8 cellular contexts compared by ENCODE assay signal in the genomic region with DNA sequence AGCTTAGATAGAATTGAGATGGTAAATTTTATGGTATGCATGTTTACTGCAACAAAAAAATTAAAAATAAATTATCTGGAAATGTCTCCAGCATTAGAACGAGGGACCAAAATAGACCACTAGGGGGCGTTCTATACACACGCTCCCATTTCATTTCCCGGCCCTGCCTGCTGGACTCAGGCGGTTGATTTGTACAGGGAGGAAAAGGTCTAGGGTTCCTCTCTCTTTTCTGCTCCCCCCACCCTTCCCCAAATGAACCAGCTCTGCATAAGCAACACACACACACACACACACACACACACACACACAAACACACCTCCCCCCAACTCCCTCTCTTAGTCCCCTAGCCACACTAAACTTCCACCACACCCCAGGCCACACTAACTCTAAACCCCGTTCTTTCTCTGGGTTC. TPM values are rescaled to one million over a fixed set of nuclear protein-coding genes. Genes with fewer than 3 reads are reported as not detected.
DNase-seq lines count a peak whose midpoint lies in the region; ATAC-seq and TF ChIP-seq lines count a peak whose summit lies in the region.

No MANE protein-coding gene starts in this region.

- H3K27ac ChIP-seq in DND-41 (ENCODE audit: low read length) (peak overlapping the region; percentile 97), osteoblast (ENCODE audit: low read depth, low read length) (no peak overlapping the region)

- H3K79me2 ChIP-seq in DND-41 (ENCODE audit: insufficient read depth, low read length) (peaks cover 38% of the 10 kb centered on the region; the same call in 1 of the 2 replicates), osteoblast (ENCODE audit: insufficient read depth, low read length) (no peaks in the 10 kb centered on the region)

- peak; percentile 84 for DNase-seq in DND-41
- peak; percentile 54 for DNase-seq in LHCN-M2 (ENCODE audit: low read depth)
- DNase-seq in RKO (ENCODE audit: low spot score): peak; percentile 73
- DNase-seq in activated T-helper 1 cell treated with Interleukin-2 at 50 U/mL for 16 hours (ENCODE audit: low read depth): peak; percentile 33
- peak; percentile 76 for DNase-seq in fibroblast of the aortic adventitia (ENCODE audit: low read depth)
- peak; percentile 95 for DNase-seq in osteoblast (ENCODE audit: insufficient read length, low spot score, missing footprints)
- peak; percentile 65 for DNase-seq in ureter (ENCODE audit: low spot score)

- H3K36me3 ChIP-seq in DND-41 (ENCODE audit: insufficient read depth, low read length): no peaks in the 10 kb centered on the region
- no peaks in the 10 kb centered on the region for H3K36me3 ChIP-seq in osteoblast (ENCODE audit: insufficient read depth, low read length)

- no peaks in the 10 kb centered on the region for H4K20me1 ChIP-seq in DND-41 (ENCODE audit: insufficient read depth, low read length)
- no peaks in the 10 kb centered on the region for H4K20me1 ChIP-seq in osteoblast (ENCODE audit: insufficient read depth, low read length)

- H3K4me1 ChIP-seq in DND-41 (ENCODE audit: insufficient read depth, low read length) (peaks cover 57% of the 10 kb centered on the region), osteoblast (ENCODE audit: insufficient read depth, low read length) (no peaks in the 10 kb centered on the region)

- H3K4me3 ChIP-seq in DND-41 (ENCODE audit: low read depth in 1 of 2, low read length in 2 of 2) (no peak overlapping the region), fibroblast of the aortic adventitia (ENCODE audit: low read depth, low read length) (no peak overlapping the region), osteoblast (ENCODE audit: insufficient read depth, low read length) (no peak overlapping the region)

- peak overlapping the region; percentile 39 for H3K9ac ChIP-seq in DND-41 (ENCODE audit: low read depth, low read length)

- H2AFZ ChIP-seq in DND-41 (ENCODE audit: low read depth, low read length) (peak overlapping the region; percentile 72), osteoblast (ENCODE audit: low read length) (no peak overlapping the region)

- ATAC-seq in DND-41 (ENCODE audit: insufficient read depth, low read depth) (peak; percentile 78), HG03521 (IDR thresholded peaks at IDR 0.05; ENCODE audit: unreplicated experiment) (no peak)

- H3K27me3 ChIP-seq in DND-41 (ENCODE audit: insufficient read depth, low read length, poor library complexity): no peaks in the 10 kb centered on the region
- peaks cover 9% of the 10 kb centered on the region for H3K27me3 ChIP-seq in osteoblast (ENCODE audit: insufficient read depth, low read length)

- H3K4me2 ChIP-seq in DND-41 (ENCODE audit: insufficient read depth, low read length): peak overlapping the region; percentile 42
- H3K4me2 ChIP-seq in osteoblast (ENCODE audit: insufficient read depth, low read length): no peak overlapping the region

- TF ChIP-seq CTCF in DND-41 (IDR thresholded peaks at IDR 0.05; ENCODE audit: borderline replicate concordance, extremely low read depth, low read length, poor library complexity, severe bottlenecking): peak; percentile 90
- peak; percentile 85 for TF ChIP-seq CTCF in fibroblast of the aortic adventitia (IDR thresholded peaks at IDR 0.05; ENCODE audit: insufficient read depth, low read length)
- TF ChIP-seq CTCF in osteoblast (IDR thresholded peaks at IDR 0.05; ENCODE audit: extremely low read depth, low read depth, low read length): peak; percentile 90

- H3K9me3 ChIP-seq in DND-41 (ENCODE audit: insufficient read depth, low read length, severe bottlenecking): no peaks in the 10 kb centered on the region
- H3K9me3 ChIP-seq in osteoblast (ENCODE audit: low read depth, low read length): no peaks in the 10 kb centered on the region

RNA-seq across cellular contexts. Expression of a gene that starts 7.8 kb away (rescaled TPM):
- total RNA-seq in LHCN-M2 (2014; rRNA removed) (0.11 TPM in 1 of 2 replicates, not detected in the other), fibroblast of the aortic adventitia (ENCODE audit: low replicate concordance) (0.16 TPM in 1 of 2 replicates, not detected in the other), osteoblast (under 0.01 TPM in 2 replicates), ureter (1.1 TPM)
- polyA plus RNA-seq in LHCN-M2 (2012): not detected

Comparison
In these comparisons a context has a peak if more than half of its experiments do, and no peak if none do; other contexts are left out.
1. DNase-seq: peak in every context shown above with its lines; median percentile 95 in osteoblast; 84 in DND-41; 76 in fibroblast of the aortic adventitia; 73 in RKO; 65 in ureter; 54 in LHCN-M2; 33 in activated T-helper 1 cell treated with Interleukin-2 at 50 U/mL for 16 hours.